ENCODE assay signal across 12 cellular contexts in the genomic region with DNA sequence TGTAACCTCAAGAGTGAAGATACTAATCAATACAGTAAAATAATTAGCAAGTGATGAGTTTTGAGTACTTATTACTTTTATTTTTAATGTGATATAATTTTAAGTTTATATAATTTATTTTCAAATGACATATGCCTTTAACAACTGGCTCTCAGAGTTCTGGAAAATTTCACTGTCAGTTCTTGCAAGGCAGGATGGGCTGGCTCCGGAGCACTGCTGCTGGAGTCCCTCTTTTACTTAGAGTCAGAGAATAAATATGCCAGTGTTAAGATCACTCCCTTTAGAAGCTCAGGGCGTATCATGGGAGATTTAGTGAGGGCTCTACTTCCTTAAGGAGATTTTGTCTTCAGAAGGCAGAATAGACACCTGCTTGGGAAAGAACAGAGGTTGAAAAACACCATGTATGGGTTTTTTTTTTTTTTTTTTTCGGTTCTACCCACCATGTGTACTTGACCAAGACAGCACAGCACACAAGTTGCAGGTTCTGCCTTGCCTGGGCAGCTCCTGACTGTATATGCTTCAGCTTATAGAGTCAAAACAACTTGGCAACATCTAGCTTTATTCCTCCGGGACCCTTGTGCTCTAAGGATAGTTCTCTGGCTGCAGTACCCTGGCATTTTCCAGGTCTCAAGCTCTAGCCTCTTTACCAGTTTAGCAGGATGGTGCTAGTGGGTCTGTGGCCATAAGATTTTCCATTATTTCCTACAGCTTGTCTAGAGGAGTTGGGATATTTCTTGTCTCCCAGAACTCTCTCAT. TPM values are rescaled to one million over a fixed set of nuclear protein-coding genes. Genes with fewer than 3 reads are reported as not detected.
A peak's percentile ranks its signal among the peaks of the same experiment; 100 is the strongest.
DNase-seq lines count a peak whose midpoint lies in the region; ATAC-seq and TF ChIP-seq lines count a peak whose summit lies in the region.
"Had no signal": no experiment of that assay in that cellular context is flagged by ENCODE, and none has a peak within 500 bp of the region (broad histone marks: within the 10 kb centered on the region; RNA-seq: fewer than 3 reads in every experiment).

No MANE protein-coding gene starts in this region.

- H3K36me3 Mint-ChIP-seq in activated B cell treated with CpG ODN at 0.5 μM for 24 hours (ENCODE audit: low read depth) = no peaks in the 10 kb centered on the region
- H3K36me3 Mint-ChIP-seq in activated CD4-positive, alpha-beta memory T cell treated with anti-CD3 and anti-CD28 coated beads, Interleukin-2, amount 10 ng/mL, durations not matched to agents 7 days and 5 days (ENCODE audit: low read depth) = no peaks in the 10 kb centered on the region

- no peak for TF ChIP-seq CTCF in activated B cell treated with CpG ODN at 0.5 μM for 24 hours (IDR thresholded peaks at IDR 0.05)
- no peak for TF ChIP-seq CTCF in right lobe of liver (IDR thresholded peaks at IDR 0.05)

- no peak for TF ChIP-seq POLR2A in right lobe of liver (IDR thresholded peaks at IDR 0.05)

- H3K9me3 Mint-ChIP-seq in activated B cell treated with CpG ODN at 0.5 μM for 24 hours = no peaks in the 10 kb centered on the region
- no peaks in the 10 kb centered on the region for H3K9me3 Mint-ChIP-seq in activated CD4-positive, alpha-beta memory T cell treated with anti-CD3 and anti-CD28 coated beads, Interleukin-2, amount 10 ng/mL, durations not matched to agents 7 days and 5 days
- H3K9me3 Mint-ChIP-seq: activated T-cell treated with anti-CD3 and anti-CD28 coated beads, Interleukin-2, amount 50 U/mL, for 24 hours had no signal

- peak overlapping the region; percentile 59 for H3K4me3 Mint-ChIP-seq in activated B cell treated with CpG ODN at 0.5 μM for 24 hours
- no peak overlapping the region for H3K4me3 Mint-ChIP-seq in activated CD4-positive, alpha-beta memory T cell treated with anti-CD3 and anti-CD28 coated beads, Interleukin-2, amount 10 ng/mL, durations not matched to agents 7 days and 5 days
- H3K4me3 Mint-ChIP-seq: activated T-cell treated with anti-CD3 and anti-CD28 coated beads, Interleukin-2, amount 50 U/mL, for 24 hours had no signal

- H3K4me1 ChIP-seq in rectal smooth muscle tissue (ENCODE audit: control insufficient read depth, insufficient read depth, low read length) = peaks cover 32% of the 10 kb centered on the region
- no peaks in the 10 kb centered on the region for H3K4me1 ChIP-seq in right lobe of liver
- H3K4me1 ChIP-seq: Peyer's patch had no signal

- no peak for DNase-seq in activated B cell treated with CpG ODN at 0.5 μM for 24 hours
- no peak for DNase-seq in right lobe of liver
- DNase-seq in DMS114 treated with DMSO at 0.1 percent for 48 hours (lab: John Stamatoyannopoulos, UW; ENCODE audit: unreplicated experiment) = no peak
- DNase-seq in activated CD4-positive, alpha-beta memory T cell treated with anti-CD3 and anti-CD28 coated beads, Interleukin-2, amount 10 ng/mL, durations not matched to agents 7 days and 5 days = no peak
- DNase-seq: activated T-cell treated with anti-CD3 and anti-CD28 coated beads, Interleukin-2, amount 50 U/mL, for 24 hours; C1 segment of cervical spinal cord; retina had no signal

- intact Hi-C loops in activated B cell treated with CpG ODN at 0.5 μM for 24 hours (cut with micrococcal nuclease) (loop anchor here (2.0 to 10.0 kb wide), 4 partner anchors 40 to 1216 kb away; a partner anchor contains a TSS), right lobe of liver (cut with DNase I) (no loop called here)

- H3K27ac ChIP-seq in rectal smooth muscle tissue (ENCODE audit: low read depth, low read length) (peak overlapping the region; percentile 84), right lobe of liver (no peak overlapping the region)

- H3K4me3 ChIP-seq in rectal smooth muscle tissue (ENCODE audit: low read length) (no peak overlapping the region), right lobe of liver (no peak overlapping the region)
- H3K4me3 ChIP-seq: Peyer's patch had no signal

- no peaks in the 10 kb centered on the region for H3K27me3 Mint-ChIP-seq in activated B cell treated with CpG ODN at 0.5 μM for 24 hours
- peaks cover 29% of the 10 kb centered on the region for H3K27me3 Mint-ChIP-seq in activated CD4-positive, alpha-beta memory T cell treated with anti-CD3 and anti-CD28 coated beads, Interleukin-2, amount 10 ng/mL, durations not matched to agents 7 days and 5 days

- POLR2A ChIA-PET in activated B cell treated with CpG ODN at 0.5 μM for 24 hours (lab: Charles Lee) = interaction anchor here (0.6 to 1.7 kb wide), 11 partner anchors 19 to 1057 kb away, joined by 3 to 8 read pairs (median 4); a partner anchor contains a TSS
- POLR2A ChIA-PET in activated CD4-positive, alpha-beta memory T cell treated with anti-CD3 and anti-CD28 coated beads, Interleukin-2, amount 10 ng/mL, durations not matched to agents 7 days and 5 days (lab: Charles Lee) = interaction anchor here (0.6 kb wide), 1 partner anchor 22 kb away, joined by 3 read pairs; no protein-coding TSS in a partner anchor

- H3K9ac ChIP-seq in rectal smooth muscle tissue (ENCODE audit: low read length) = no peak overlapping the region

- ATAC-seq in GM18498 (IDR thresholded peaks at IDR 0.05; ENCODE audit: unreplicated experiment) (peak; percentile 52), HG02610 (IDR thresholded peaks at IDR 0.05; ENCODE audit: unreplicated experiment) (peak; percentile 61), activated B cell treated with CpG ODN at 0.5 μM for 24 hours (ENCODE audit: low read depth) (peak; percentile 67), HG03571 (IDR thresholded peaks at IDR 0.05; ENCODE audit: unreplicated experiment) (no peak), right lobe of liver (no peak)

- H3K27me3 ChIP-seq in rectal smooth muscle tissue (ENCODE audit: control insufficient read depth, insufficient read depth, low read length) (no peaks in the 10 kb centered on the region), right lobe of liver (no peaks in the 10 kb centered on the region)
- H3K27me3 ChIP-seq: Peyer's patch had no signal

- H3K36me3 ChIP-seq in rectal smooth muscle tissue (ENCODE audit: control insufficient read depth, insufficient read depth, low read length) (no peaks in the 10 kb centered on the region), right lobe of liver (no peaks in the 10 kb centered on the region)
- H3K36me3 ChIP-seq: Peyer's patch had no signal

- 63% methylated on average over 4 of the region's 4 CpGs for WGBS in right lobe of liver (ENCODE audit: insufficient coverage, low coverage, low lambda C conversion rate, missing lambda C conversion rate)

- H3K27ac Mint-ChIP-seq in activated B cell treated with CpG ODN at 0.5 μM for 24 hours = peak overlapping the region; percentile 88
- no peak overlapping the region for H3K27ac Mint-ChIP-seq in activated CD4-positive, alpha-beta memory T cell treated with anti-CD3 and anti-CD28 coated beads, Interleukin-2, amount 10 ng/mL, durations not matched to agents 7 days and 5 days
- H3K27ac Mint-ChIP-seq: activated T-cell treated with anti-CD3 and anti-CD28 coated beads, Interleukin-2, amount 50 U/mL, for 24 hours had no signal

- no peaks in the 10 kb centered on the region for H3K9me3 ChIP-seq in right lobe of liver
- H3K9me3 ChIP-seq: Peyer's patch had no signal

- CTCF ChIA-PET in activated B cell treated with CpG ODN at 0.5 μM for 24 hours (lab: Charles Lee) = interaction anchor here (0.7 to 4.0 kb wide), 7 partner anchors 18 to 113 kb away, joined by 3 to 31 read pairs (median 5); no protein-coding TSS in a partner anchor
- CTCF ChIA-PET in activated CD4-positive, alpha-beta memory T cell treated with anti-CD3 and anti-CD28 coated beads, Interleukin-2, amount 10 ng/mL, durations not matched to agents 7 days and 5 days (lab: Charles Lee) = interaction anchor here (1.4 kb wide), 1 partner anchor 39 kb away, joined by 6 read pairs; no protein-coding TSS in a partner anchor

- H3K4me1 Mint-ChIP-seq in activated B cell treated with CpG ODN at 0.5 μM for 24 hours = peaks cover 53% of the 10 kb centered on the region
- H3K4me1 Mint-ChIP-seq in activated CD4-positive, alpha-beta memory T cell treated with anti-CD3 and anti-CD28 coated beads, Interleukin-2, amount 10 ng/mL, durations not matched to agents 7 days and 5 days = no peaks in the 10 kb centered on the region

RNA-seq across cellular contexts. Expression of a gene that starts 29.7 kb away (rescaled TPM):
- total RNA-seq in activated B cell treated with CpG ODN at 0.5 μM for 24 hours = not detected in 2 replicates
- 1 to 10 TPM; 2.7 to 9.0 (median 3.8) TPM for total RNA-seq in right lobe of liver
- total RNA-seq in activated CD4-positive, alpha-beta memory T cell treated with anti-CD3 and anti-CD28 coated beads, Interleukin-2, amount 10 ng/mL, durations not matched to agents 7 days and 5 days = under 1 TPM; 0.23 to 0.45 TPM

Comparison
In these comparisons a context has a peak if more than half of its experiments do, and no peak if none do; other contexts are left out.
1. ATAC-seq: peak in GM18498 (single experiment), HG02610 (single experiment) and activated B cell treated with CpG ODN at 0.5 μM for 24 hours (single experiment); none in HG03571 (single experiment) and right lobe of liver (0 of 4).